Comparison of ENCODE assay signal across 15 cellular contexts in the genomic region with DNA sequence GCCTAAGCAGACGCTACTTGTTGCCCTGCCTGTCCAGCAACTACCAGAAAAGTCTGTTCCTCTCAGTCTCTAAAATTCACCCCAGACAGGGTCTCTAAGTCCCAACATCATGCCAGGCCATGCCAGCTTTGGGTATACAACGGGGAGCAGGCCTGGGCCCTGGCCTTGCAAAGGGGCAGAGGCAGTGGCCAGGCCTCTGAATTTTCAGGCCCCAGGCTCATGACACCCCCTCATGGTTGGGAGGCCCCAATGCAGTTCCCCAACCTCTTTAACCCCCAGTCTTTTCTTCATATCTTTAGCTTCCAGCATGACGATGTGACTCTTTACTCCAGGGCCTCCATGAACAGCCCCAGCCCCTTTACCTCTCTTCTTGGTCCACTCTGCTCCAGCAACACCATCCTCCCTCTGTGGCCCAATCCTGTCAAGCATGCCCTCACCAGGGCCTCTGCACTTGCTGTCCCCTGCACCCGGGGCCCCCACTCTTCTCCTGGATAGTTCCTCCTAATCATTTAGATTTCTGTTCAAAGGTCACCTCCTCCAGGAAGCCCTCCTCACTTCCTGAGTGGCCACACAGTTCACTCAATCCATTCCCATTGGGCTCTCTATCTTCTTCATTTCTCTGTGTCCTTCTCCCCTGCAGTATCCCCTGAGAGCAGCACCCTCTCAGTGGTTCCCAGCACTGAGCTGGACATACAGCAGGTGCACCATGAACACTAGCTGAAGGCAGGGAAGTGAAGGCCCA. TPM values are rescaled to one million over a fixed set of nuclear protein-coding genes. Genes with fewer than 3 reads are reported as not detected.
DNase-seq lines count a peak whose midpoint lies in the region; ATAC-seq and TF ChIP-seq lines count a peak whose summit lies in the region.
"Had no signal": no experiment of that assay in that cellular context is flagged by ENCODE, and none has a peak within 500 bp of the region (broad histone marks: within the 10 kb centered on the region; RNA-seq: fewer than 3 reads in every experiment).

No MANE protein-coding gene starts in this region.

- intact Hi-C loops in spleen (cut with DNase I; ENCODE audit: low total_unique reads) (no loop called here), Right ventricle myocardium inferior (cut with DNase I) (no loop called here)

- no peaks in the 10 kb centered on the region for H3K9me2 ChIP-seq in Karpas-422 (replicated peaks; ENCODE audit: insufficient read depth, low read length)

- H2AFZ ChIP-seq in Karpas-422 (ENCODE audit: low read length): no peak overlapping the region

- H3K27ac ChIP-seq in Karpas-422 (ENCODE audit: low read length): no peak overlapping the region
- H3K27ac ChIP-seq in spleen: peak overlapping the region in 6 of 8 donors; percentile 39 to 87 (median 77)
- H3K27ac ChIP-seq: body of pancreas, left lung, VCaP had no signal

- peaks cover 77% of the 10 kb centered on the region for H4K20me1 ChIP-seq in Karpas-422 (ENCODE audit: insufficient read depth, low read depth, low read length)

- H3K4me1 Mint-ChIP-seq in activated CD4-positive, alpha-beta T cell treated with anti-CD3 and anti-CD28 coated beads, Interleukin-2, amount 10 ng/mL, durations not matched to agents 7 days and 5 days: peaks cover 60% of the 10 kb centered on the region
- H3K4me1 Mint-ChIP-seq in activated naive CD8-positive, alpha-beta T cell treated with anti-CD3 and anti-CD28 coated beads, Interleukin-2, amount 10 ng/mL, durations not matched to agents 7 days and 5 days: peaks cover 44% of the 10 kb centered on the region

- POLR2A ChIA-PET in activated CD4-positive, alpha-beta T cell treated with anti-CD3 and anti-CD28 coated beads, Interleukin-2, amount 10 ng/mL, durations not matched to agents 7 days and 5 days (lab: Charles Lee): no interaction called here
- POLR2A ChIA-PET in activated naive CD8-positive, alpha-beta T cell treated with anti-CD3 and anti-CD28 coated beads, Interleukin-2, amount 10 ng/mL, durations not matched to agents 7 days and 5 days (lab: Charles Lee): interaction anchor here (3.2 kb wide), 1 partner anchor 55 kb away, joined by 35 read pairs; no protein-coding TSS in a partner anchor

- H3K27me3 ChIP-seq in Karpas-422 (ENCODE audit: low read length) (no peaks in the 10 kb centered on the region), spleen (replicated peaks in 1 of 7) (peaks cover 0 to 17% (median 13%) of the 10 kb centered on the region in 7 donors)
- H3K27me3 ChIP-seq: body of pancreas had no signal

- no peak overlapping the region for H3K9ac ChIP-seq in Karpas-422 (ENCODE audit: low read length)

- TF ChIP-seq CTCF in spleen (IDR thresholded peaks at IDR 0.05 in 8 of 11, conservative IDR thresholded peaks at IDR 0.05 in 3 of 11): no peak

- H3K27me3 Mint-ChIP-seq in activated CD4-positive, alpha-beta T cell treated with anti-CD3 and anti-CD28 coated beads, Interleukin-2, amount 10 ng/mL, durations not matched to agents 7 days and 5 days: peaks cover 3% of the 10 kb centered on the region
- no peaks in the 10 kb centered on the region for H3K27me3 Mint-ChIP-seq in activated naive CD8-positive, alpha-beta T cell treated with anti-CD3 and anti-CD28 coated beads, Interleukin-2, amount 10 ng/mL, durations not matched to agents 7 days and 5 days

- CTCF ChIA-PET in activated CD4-positive, alpha-beta T cell treated with anti-CD3 and anti-CD28 coated beads, Interleukin-2, amount 10 ng/mL, durations not matched to agents 7 days and 5 days (lab: Charles Lee): interaction anchor here (0.6 to 1.2 kb wide), 5 partner anchors 29 to 1999 kb away, joined by 3 to 4 read pairs (median 3); no protein-coding TSS in a partner anchor

- ATAC-seq in activated naive CD8-positive, alpha-beta T cell treated with anti-CD3 and anti-CD28 coated beads, Interleukin-2, amount 10 ng/mL, durations not matched to agents 7 days and 5 days (ENCODE audit: low read depth): no peak
- ATAC-seq in GM18867 (IDR thresholded peaks at IDR 0.05; ENCODE audit: unreplicated experiment) (no peak), Right ventricle myocardium inferior (no peak), HG03175 (IDR thresholded peaks at IDR 0.05; ENCODE audit: unreplicated experiment) (no peak)
- ATAC-seq: body of pancreas, left lung had no signal

- H3K79me2 ChIP-seq in Karpas-422 (ENCODE audit: low read length): no peaks in the 10 kb centered on the region

- no peaks in the 10 kb centered on the region for H3K9me3 Mint-ChIP-seq in activated CD4-positive, alpha-beta T cell treated with anti-CD3 and anti-CD28 coated beads, Interleukin-2, amount 10 ng/mL, durations not matched to agents 7 days and 5 days
- no peaks in the 10 kb centered on the region for H3K9me3 Mint-ChIP-seq in activated naive CD8-positive, alpha-beta T cell treated with anti-CD3 and anti-CD28 coated beads, Interleukin-2, amount 10 ng/mL, durations not matched to agents 7 days and 5 days
- H3K9me3 Mint-ChIP-seq: activated T-cell treated with anti-CD3 and anti-CD28 coated beads, Interleukin-2, amount 50 U/mL, for 24 hours; nephron had no signal

- peaks cover 54% of the 10 kb centered on the region for H3K4me1 ChIP-seq in Karpas-422 (ENCODE audit: low read length)
- peaks cover 24 to 91% (median 63%) of the 10 kb centered on the region in 6 donors for H3K4me1 ChIP-seq in spleen
- H3K4me1 ChIP-seq: body of pancreas had no signal

- H3K36me3 Mint-ChIP-seq in activated CD4-positive, alpha-beta T cell treated with anti-CD3 and anti-CD28 coated beads, Interleukin-2, amount 10 ng/mL, durations not matched to agents 7 days and 5 days (ENCODE audit: low read depth): peaks cover 4% of the 10 kb centered on the region
- H3K36me3 Mint-ChIP-seq in activated naive CD8-positive, alpha-beta T cell treated with anti-CD3 and anti-CD28 coated beads, Interleukin-2, amount 10 ng/mL, durations not matched to agents 7 days and 5 days: peaks cover 18% of the 10 kb centered on the region

- H3K36me3 ChIP-seq in Karpas-422 (ENCODE audit: insufficient read depth, low read length): no peaks in the 10 kb centered on the region
- H3K36me3 ChIP-seq in spleen: peaks cover 0 to 3% (median 0%) of the 10 kb centered on the region in 6 donors
- H3K36me3 ChIP-seq: left lung had no signal

- no peak for TF ChIP-seq POLR2A in spleen (IDR thresholded peaks at IDR 0.05)

- DNase-seq in activated CD4-positive, alpha-beta T cell treated with anti-CD3 and anti-CD28 coated beads, Interleukin-2, amount 10 ng/mL, durations not matched to agents 7 days and 5 days: no peak
- no peak for DNase-seq in activated CD4-positive, alpha-beta T cell treated with anti-CD3 and anti-CD28 coated beads, Interleukin-2, amount 50 U/mL, for 48 hours
- DNase-seq in Karpas-422 (peak; percentile 50), spleen (no peak), Right ventricle myocardium inferior (ENCODE audit: missing footprints) (no peak)
- no peak for DNase-seq in activated naive CD8-positive, alpha-beta T cell treated with anti-CD3 and anti-CD28 coated beads, Interleukin-2, amount 10 ng/mL, durations not matched to agents 7 days and 5 days
- DNase-seq: body of pancreas, Calu3, NCI-H1105 treated with DMSO at 0.1 percent for 48 hours had no signal

- H3K4me3 ChIP-seq in Karpas-422 (ENCODE audit: low read length): no peak overlapping the region
- H3K4me3 ChIP-seq in spleen: no peak overlapping the region
- H3K4me3 ChIP-seq: body of pancreas, left lung had no signal

- H3K4me3 Mint-ChIP-seq in activated CD4-positive, alpha-beta T cell treated with anti-CD3 and anti-CD28 coated beads, Interleukin-2, amount 10 ng/mL, durations not matched to agents 7 days and 5 days: no peak overlapping the region
- peak overlapping the region; percentile 42 for H3K4me3 Mint-ChIP-seq in activated naive CD8-positive, alpha-beta T cell treated with anti-CD3 and anti-CD28 coated beads, Interleukin-2, amount 10 ng/mL, durations not matched to agents 7 days and 5 days
- H3K4me3 Mint-ChIP-seq: activated T-cell treated with anti-CD3 and anti-CD28 coated beads, Interleukin-2, amount 50 U/mL, for 24 hours; nephron had no signal

- H3K27ac Mint-ChIP-seq in activated CD4-positive, alpha-beta T cell treated with anti-CD3 and anti-CD28 coated beads, Interleukin-2, amount 10 ng/mL, durations not matched to agents 7 days and 5 days: peak overlapping the region; percentile 96
- peak overlapping the region; percentile 97 for H3K27ac Mint-ChIP-seq in activated naive CD8-positive, alpha-beta T cell treated with anti-CD3 and anti-CD28 coated beads, Interleukin-2, amount 10 ng/mL, durations not matched to agents 7 days and 5 days
- H3K27ac Mint-ChIP-seq: nephron had no signal

- no peak overlapping the region for H3K4me2 ChIP-seq in Karpas-422 (ENCODE audit: low read depth, low read length, poor library complexity, severe bottlenecking)

- WGBS in spleen, 5 donors: 67 to 76% (median 69%) methylated on average over 4 of the region's 4 CpGs

- H3K9me3 ChIP-seq in Karpas-422 (ENCODE audit: low read length) (no peaks in the 10 kb centered on the region), spleen (no peaks in the 10 kb centered on the region)
- H3K9me3 ChIP-seq: body of pancreas, left lung had no signal

RNA-seq across cellular contexts. Expression of a gene that starts 4.8 kb away (rescaled TPM):
- 10 to 100 TPM; 58.2 to 70.4 TPM for total RNA-seq in activated CD4-positive, alpha-beta T cell treated with anti-CD3 and anti-CD28 coated beads, Interleukin-2, amount 10 ng/mL, durations not matched to agents 7 days and 5 days
- 4.7 and 8.2 TPM in 2 replicates for total RNA-seq in Karpas-422 (2014; rRNA removed; shearing (Covaris generic); ENCODE audit: low replicate concordance)
- total RNA-seq in activated naive CD8-positive, alpha-beta T cell treated with anti-CD3 and anti-CD28 coated beads, Interleukin-2, amount 10 ng/mL, durations not matched to agents 7 days and 5 days: 10 to 100 TPM; 59.5 to 64.6 TPM
- total RNA-seq in spleen (100 to 1,000 TPM; 107 to 170 (median 123) TPM), Right ventricle myocardium inferior (81.2 TPM)
- 10 to 100 TPM; 23.0 to 39.1 (median 38.7) TPM for polyA plus RNA-seq in spleen
